In genomic region chr9:132012704-132013345, GRCh38 we compare ENCODE assay signal across 24 cellular contexts.
"Had no signal": no experiment of that assay in that cellular context is flagged by ENCODE, and none has a peak within 500 bp of the region (broad histone marks: within the 10 kb centered on the region; RNA-seq: fewer than 3 reads in every experiment).

No MANE protein-coding gene starts in this region.

- H3K27me3 ChIP-seq: gastrocnemius medialis, neutrophil, sigmoid colon, upper lobe of left lung had no signal

- H3K9me3 Mint-ChIP-seq: activated CD4-positive, alpha-beta T cell treated with anti-CD3 and anti-CD28 coated beads, Interleukin-2, amount 10 ng/mL, durations not matched to agents 24 days and 14 days; activated CD8-positive, alpha-beta T cell treated with anti-CD3 and anti-CD28 coated beads for 36 hours; activated naive CD4-positive, alpha-beta T cell treated with anti-CD3 and anti-CD28 coated beads, Interleukin-2, amount 10 ng/mL, durations not matched to agents 7 days and 5 days; activated naive CD8-positive, alpha-beta T cell treated with anti-CD3 and anti-CD28 coated beads, Interleukin-2, amount 50 U/mL, for 24 hours; brain; memory B cell; stimulated activated naive B cell treated with anti-CD40 and anti-IgM and Interleukin-4, amounts not matched to agents 10 μg/mL and 1 μg/mL and 100 μg/mL, for 72 hours had no signal

- H3K27ac ChIP-seq: coronary artery, gastrocnemius medialis, left ventricle myocardium inferior, neutrophil, parathyroid adenoma, sigmoid colon, thoracic aorta, upper lobe of left lung had no signal

- H3K27me3 Mint-ChIP-seq: activated CD4-positive, alpha-beta T cell treated with anti-CD3 and anti-CD28 coated beads, Interleukin-2, amount 10 ng/mL, durations not matched to agents 24 days and 14 days; activated CD8-positive, alpha-beta T cell treated with anti-CD3 and anti-CD28 coated beads for 36 hours; activated naive CD4-positive, alpha-beta T cell treated with anti-CD3 and anti-CD28 coated beads, Interleukin-2, amount 10 ng/mL, durations not matched to agents 7 days and 5 days; activated naive CD8-positive, alpha-beta T cell treated with anti-CD3 and anti-CD28 coated beads, Interleukin-2, amount 50 U/mL, for 24 hours; brain; memory B cell; naive thymus-derived CD4-positive, alpha-beta T cell; stimulated activated naive B cell treated with anti-CD40 and anti-IgM and Interleukin-4, amounts not matched to agents 10 μg/mL and 1 μg/mL and 100 μg/mL, for 72 hours had no signal

- H3K27ac Mint-ChIP-seq: activated CD4-positive, alpha-beta T cell treated with anti-CD3 and anti-CD28 coated beads, Interleukin-2, amount 10 ng/mL, durations not matched to agents 24 days and 14 days; activated CD8-positive, alpha-beta T cell treated with anti-CD3 and anti-CD28 coated beads for 36 hours; activated naive CD4-positive, alpha-beta T cell treated with anti-CD3 and anti-CD28 coated beads, Interleukin-2, amount 10 ng/mL, durations not matched to agents 7 days and 5 days; activated naive CD8-positive, alpha-beta T cell treated with anti-CD3 and anti-CD28 coated beads, Interleukin-2, amount 50 U/mL, for 24 hours; memory B cell; naive thymus-derived CD4-positive, alpha-beta T cell; stimulated activated naive B cell treated with anti-CD40 and anti-IgM and Interleukin-4, amounts not matched to agents 10 μg/mL and 1 μg/mL and 100 μg/mL, for 72 hours had no signal

- H3K36me3 ChIP-seq: neutrophil, thoracic aorta had no signal

- DNase-seq: activated CD4-positive, alpha-beta T cell treated with anti-CD3 and anti-CD28 coated beads, Interleukin-2, amount 10 ng/mL, durations not matched to agents 24 days and 14 days; activated CD4-positive, CD25-positive, alpha-beta regulatory T cell; activated CD8-positive, alpha-beta T cell treated with anti-CD3 and anti-CD28 coated beads for 36 hours; activated effector memory CD4-positive, alpha-beta T cell treated with Interleukin-2 at 50 U/mL for 16 hours; activated naive CD4-positive, alpha-beta T cell treated with anti-CD3 and anti-CD28 coated beads, Interleukin-2, amount 10 ng/mL, durations not matched to agents 7 days and 5 days; activated naive CD8-positive, alpha-beta T cell treated with anti-CD3 and anti-CD28 coated beads, Interleukin-2, amount 50 U/mL, for 24 hours; activated T-cell treated with anti-CD3 and anti-CD28 coated beads, Interleukin-2, amount 50 U/mL, for 48 hours; anterior cingulate cortex; gastrocnemius medialis; head of caudate nucleus; kidney; left ventricle myocardium inferior; naive thymus-derived CD4-positive, alpha-beta T cell; sigmoid colon; stimulated activated CD4-positive, alpha-beta T cell treated with anti-CD3 and anti-CD28 coated beads, Interleukin-4, amount 100 ng/mL, for 4 hours; stimulated activated naive B cell treated with anti-CD40 and anti-IgM and Interleukin-4, amounts not matched to agents 10 μg/mL and 1 μg/mL and 100 μg/mL, for 72 hours; T-helper 2 cell; upper lobe of left lung had no signal

- H3K4me1 Mint-ChIP-seq: activated naive CD4-positive, alpha-beta T cell treated with anti-CD3 and anti-CD28 coated beads, Interleukin-2, amount 10 ng/mL, durations not matched to agents 7 days and 5 days had no signal

- H3K4me3 ChIP-seq: coronary artery, gastrocnemius medialis, left ventricle myocardium inferior, sigmoid colon, thoracic aorta, upper lobe of left lung had no signal

- H2AFZ ChIP-seq: parathyroid adenoma had no signal

- H3K4me3 Mint-ChIP-seq: activated CD4-positive, alpha-beta T cell treated with anti-CD3 and anti-CD28 coated beads, Interleukin-2, amount 10 ng/mL, durations not matched to agents 24 days and 14 days; activated CD8-positive, alpha-beta T cell treated with anti-CD3 and anti-CD28 coated beads for 36 hours; activated naive CD4-positive, alpha-beta T cell treated with anti-CD3 and anti-CD28 coated beads, Interleukin-2, amount 10 ng/mL, durations not matched to agents 7 days and 5 days; activated naive CD8-positive, alpha-beta T cell treated with anti-CD3 and anti-CD28 coated beads, Interleukin-2, amount 50 U/mL, for 24 hours; brain; memory B cell; naive thymus-derived CD4-positive, alpha-beta T cell; stimulated activated naive B cell treated with anti-CD40 and anti-IgM and Interleukin-4, amounts not matched to agents 10 μg/mL and 1 μg/mL and 100 μg/mL, for 72 hours had no signal

- H3K4me1 ChIP-seq: parathyroid adenoma, upper lobe of left lung had no signal

- H3K79me2 ChIP-seq: parathyroid adenoma had no signal

- H3K9me3 ChIP-seq: gastrocnemius medialis, left ventricle myocardium inferior, neutrophil, sigmoid colon, thoracic aorta, upper lobe of left lung had no signal

- ATAC-seq: activated CD8-positive, alpha-beta T cell treated with anti-CD3 and anti-CD28 coated beads for 36 hours; activated naive CD8-positive, alpha-beta T cell treated with anti-CD3 and anti-CD28 coated beads, Interleukin-2, amount 50 U/mL, for 24 hours; gastrocnemius medialis; naive thymus-derived CD4-positive, alpha-beta T cell; stimulated activated naive B cell treated with anti-CD40 and anti-IgM and Interleukin-4, amounts not matched to agents 10 μg/mL and 1 μg/mL and 100 μg/mL, for 72 hours had no signal
